2 cellular contexts compared by ENCODE assay signal in the genomic region with DNA sequence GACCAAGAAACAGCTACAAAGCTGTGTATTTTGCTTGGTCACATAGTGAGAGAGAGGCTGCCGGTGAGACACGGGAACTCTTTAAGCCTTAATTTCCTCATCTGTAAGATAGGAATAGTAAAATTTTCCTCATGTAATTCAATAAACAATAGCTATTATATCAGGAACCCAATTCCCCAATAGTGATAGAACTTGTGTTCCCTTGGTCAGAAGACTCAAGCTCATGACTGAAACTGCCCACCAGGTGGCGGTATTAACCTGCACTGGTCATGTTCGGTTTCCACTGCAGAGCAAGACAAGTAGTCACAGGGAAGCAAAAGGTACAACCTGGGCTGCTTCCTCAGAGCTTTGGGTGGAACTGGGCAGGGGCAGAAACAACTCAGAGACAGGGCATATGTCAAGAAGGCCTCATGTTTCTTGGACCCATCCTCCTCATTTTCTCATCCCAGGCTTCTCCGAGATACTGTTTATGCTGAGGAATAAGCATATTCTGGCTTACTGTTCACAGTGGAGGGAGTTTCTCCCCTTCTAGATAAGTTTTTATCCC.
TF ChIP-seq lines count a peak whose summit lies in the region.

No MANE protein-coding gene starts in this region.

TF ChIP-seq in IMR-90, 13 proteins besides CTCF, POLR2A, EP300 and RAD21:
- TF ChIP-seq FOS (IDR thresholded peaks at IDR 0.05; ENCODE audit: low read depth, low read length) (no peak), MXI1 (IDR thresholded peaks at IDR 0.05; ENCODE audit: borderline replicate concordance, low read depth, low read length) (no peak), CHD1 (IDR thresholded peaks at IDR 0.05; ENCODE audit: low read depth, low read length) (no peak), SMC3 (IDR thresholded peaks at IDR 0.05; ENCODE audit: low read depth, low read length) (peak; percentile 94), MAZ (IDR thresholded peaks at IDR 0.05; ENCODE audit: borderline replicate concordance, low read depth, low read length) (no peak), RFX5 (IDR thresholded peaks at IDR 0.05; ENCODE audit: low read depth, low read length) (no peak), BHLHE40 (IDR thresholded peaks at IDR 0.05; ENCODE audit: low read depth, low read length) (no peak)
TF ChIP-seq in IMR-90: peak in this region for 1.

TF ChIP-seq in H1, 55 proteins besides CTCF, POLR2A, EP300 and RAD21:
- TF ChIP-seq ASH2L (IDR thresholded peaks at IDR 0.05; ENCODE audit: low read length) (no peak), JUND (IDR thresholded peaks at IDR 0.05; ENCODE audit: low read length) (0 out of 2 replicates have a peak, but pooled peaks have one; percentile 10)
- TF ChIP-seq, protein P1, sequence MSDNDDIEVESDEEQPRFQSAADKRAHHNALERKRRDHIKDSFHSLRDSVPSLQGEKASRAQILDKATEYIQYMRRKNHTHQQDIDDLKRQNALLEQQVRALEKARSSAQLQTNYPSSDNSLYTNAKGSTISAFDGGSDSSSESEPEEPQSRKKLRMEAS (IDR thresholded peaks at IDR 0.05): 0 out of 2 replicates have a peak, but pooled peaks have one; percentile 13
